In the genomic region with DNA sequence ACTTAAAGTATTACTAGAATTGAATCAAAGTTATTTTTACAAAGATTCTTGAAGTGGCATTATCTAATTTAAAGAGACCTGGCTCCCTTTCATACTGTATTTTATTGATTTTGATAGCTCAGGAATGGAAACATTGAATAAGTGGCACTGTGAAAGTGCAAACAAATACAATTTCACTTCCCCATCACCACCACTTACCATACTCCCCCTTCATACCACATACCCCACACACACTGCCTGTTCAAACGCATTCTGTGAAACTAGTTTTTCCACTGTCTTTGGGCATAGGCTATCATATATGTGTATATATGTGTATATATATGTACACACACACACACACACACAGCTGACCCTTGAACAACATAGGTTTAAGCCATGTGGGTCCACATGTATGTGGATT, we compare ENCODE assay signal across 1 cellular context.
TF ChIP-seq lines count a peak whose summit lies in the region.

No MANE protein-coding gene starts in this region.

TF ChIP-seq in GM12878, 131 proteins besides CTCF, POLR2A, EP300 and RAD21 (continued from another document and continues in another):
- TF ChIP-seq ZBTB40 (IDR thresholded peaks at IDR 0.05; ENCODE audit: borderline replicate concordance) (peak; percentile 27; the same call in 1 of the 2 replicates), PML (IDR thresholded peaks at IDR 0.05; ENCODE audit: low read length) (no peak), TARDBP (IDR thresholded peaks at IDR 0.05; ENCODE audit: borderline replicate concordance) (no peak), POU2F2 (IDR thresholded peaks at IDR 0.05; ENCODE audit: borderline replicate concordance, low read depth, low read length) (no peak), SUPT20H (IDR thresholded peaks at IDR 0.05; ENCODE audit: borderline replicate concordance, control insufficient read depth, low read depth, low read length) (no peak), ZSCAN29 (IDR thresholded peaks at IDR 0.05) (no peak; the same call in 1 of the 2 replicates), SREBF2 (IDR thresholded peaks at IDR 0.05; ENCODE audit: low read length) (no peak), EGR1 (IDR thresholded peaks at IDR 0.05; ENCODE audit: borderline replicate concordance in 1 of 2, low read depth in 2 of 2, low read length in 2 of 2) (no peak), ETV6 (conservative IDR thresholded peaks at IDR 0.05 in 1 of 2, IDR thresholded peaks at IDR 0.05 in 1 of 2; ENCODE audit: borderline replicate concordance in 1 of 2, low read depth in 1 of 2) (no peak), CEBPB (IDR thresholded peaks at IDR 0.05; ENCODE audit: borderline replicate concordance in 1 of 2, low read depth in 2 of 2, low read length in 2 of 2) (no peak), LARP7 (IDR thresholded peaks at IDR 0.05) (no peak), TBL1XR1 (IDR thresholded peaks at IDR 0.05; ENCODE audit: low read depth, low read length) (no peak), ZBED1 (IDR thresholded peaks at IDR 0.05; ENCODE audit: borderline replicate concordance) (no peak), ESRRA (IDR thresholded peaks at IDR 0.05; ENCODE audit: low read length) (no peak), TCF12 (IDR thresholded peaks at IDR 0.05; ENCODE audit: low read depth, low read length) (no peak), RELA (IDR thresholded peaks at IDR 0.05; ENCODE audit: borderline replicate concordance, partially characterized antibody) (no peak), PAX8 (IDR thresholded peaks at IDR 0.05) (no peak), HDAC2 (IDR thresholded peaks at IDR 0.05) (no peak), ATF7 (IDR thresholded peaks at IDR 0.05; ENCODE audit: low read depth) (peak; percentile 78), JUND (IDR thresholded peaks at IDR 0.05; ENCODE audit: low read depth, low read length) (no peak), USF2 (IDR thresholded peaks at IDR 0.05; ENCODE audit: borderline replicate concordance, low read depth, low read length) (no peak), MEF2A (IDR thresholded peaks at IDR 0.05; ENCODE audit: insufficient read depth, low read depth, low read length) (no peak), CHD1 (IDR thresholded peaks at IDR 0.05; ENCODE audit: low read depth, low read length) (no peak), BCL3 (IDR thresholded peaks at IDR 0.05; ENCODE audit: borderline replicate concordance, insufficient read depth, low read depth, low read length, poor library complexity, severe bottlenecking) (no peak), MYC (IDR thresholded peaks at IDR 0.05; ENCODE audit: insufficient read depth, insufficient read length, insufficient replicate concordance, low read length, severe bottlenecking) (no peak), FOXM1 (IDR thresholded peaks at IDR 0.05; ENCODE audit: low read depth, low read length) (no peak), BACH1 (IDR thresholded peaks at IDR 0.05; ENCODE audit: borderline replicate concordance) (peak; percentile 49; the same call in 1 of the 2 replicates), IRF3 (IDR thresholded peaks at IDR 0.05) (no peak), FOXK2 (IDR thresholded peaks at IDR 0.05) (no peak), IKZF1 (conservative IDR thresholded peaks at IDR 0.05) (peak; percentile 46; the same call in 1 of the 2 replicates), NR2C1 (IDR thresholded peaks at IDR 0.05) (no peak), NBN (IDR thresholded peaks at IDR 0.05) (peak; percentile 63; the same call in 1 of the 2 replicates), WRNIP1 (IDR thresholded peaks at IDR 0.05; ENCODE audit: borderline replicate concordance, low read depth, low read length) (no peak), CBX3 (IDR thresholded peaks at IDR 0.05; ENCODE audit: borderline replicate concordance, low read depth) (no peak), STAT3 (IDR thresholded peaks at IDR 0.05; ENCODE audit: low read depth, low read length) (no peak), EED (IDR thresholded peaks at IDR 0.05; ENCODE audit: low read depth) (no peak), BRCA1 (IDR thresholded peaks at IDR 0.05; ENCODE audit: low read depth, low read length) (no peak), SP1 (IDR thresholded peaks at IDR 0.05; ENCODE audit: low read depth, low read length) (no peak), RAD51 (IDR thresholded peaks at IDR 0.05) (no peak), ZNF217 (IDR thresholded peaks at IDR 0.05) (no peak)
- TF ChIP-seq, protein P1, sequence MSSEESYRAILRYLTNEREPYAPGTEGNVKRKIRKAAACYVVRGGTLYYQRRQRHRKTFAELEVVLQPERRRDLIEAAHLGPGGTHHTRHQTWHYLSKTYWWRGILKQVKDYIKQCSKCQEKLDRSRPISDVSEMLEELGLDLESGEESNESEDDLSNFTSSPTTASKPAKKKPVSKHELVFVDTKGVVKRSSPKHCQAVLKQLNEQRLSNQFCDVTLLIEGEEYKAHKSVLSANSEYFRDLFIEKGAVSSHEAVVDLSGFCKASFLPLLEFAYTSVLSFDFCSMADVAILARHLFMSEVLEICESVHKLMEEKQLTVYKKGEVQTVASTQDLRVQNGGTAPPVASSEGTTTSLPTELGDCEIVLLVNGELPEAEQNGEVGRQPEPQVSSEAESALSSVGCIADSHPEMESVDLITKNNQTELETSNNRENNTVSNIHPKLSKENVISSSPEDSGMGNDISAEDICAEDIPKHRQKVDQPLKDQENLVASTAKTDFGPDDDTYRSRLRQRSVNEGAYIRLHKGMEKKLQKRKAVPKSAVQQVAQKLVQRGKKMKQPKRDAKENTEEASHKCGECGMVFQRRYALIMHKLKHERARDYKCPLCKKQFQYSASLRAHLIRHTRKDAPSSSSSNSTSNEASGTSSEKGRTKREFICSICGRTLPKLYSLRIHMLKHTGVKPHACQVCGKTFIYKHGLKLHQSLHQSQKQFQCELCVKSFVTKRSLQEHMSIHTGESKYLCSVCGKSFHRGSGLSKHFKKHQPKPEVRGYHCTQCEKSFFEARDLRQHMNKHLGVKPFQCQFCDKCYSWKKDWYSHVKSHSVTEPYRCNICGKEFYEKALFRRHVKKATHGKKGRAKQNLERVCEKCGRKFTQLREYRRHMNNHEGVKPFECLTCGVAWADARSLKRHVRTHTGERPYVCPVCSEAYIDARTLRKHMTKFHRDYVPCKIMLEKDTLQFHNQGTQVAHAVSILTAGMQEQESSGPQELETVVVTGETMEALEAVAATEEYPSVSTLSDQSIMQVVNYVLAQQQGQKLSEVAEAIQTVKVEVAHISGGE (CRISPR knock-in tag; IDR thresholded peaks at IDR 0.05): no peak
- TF ChIP-seq, protein P2, sequence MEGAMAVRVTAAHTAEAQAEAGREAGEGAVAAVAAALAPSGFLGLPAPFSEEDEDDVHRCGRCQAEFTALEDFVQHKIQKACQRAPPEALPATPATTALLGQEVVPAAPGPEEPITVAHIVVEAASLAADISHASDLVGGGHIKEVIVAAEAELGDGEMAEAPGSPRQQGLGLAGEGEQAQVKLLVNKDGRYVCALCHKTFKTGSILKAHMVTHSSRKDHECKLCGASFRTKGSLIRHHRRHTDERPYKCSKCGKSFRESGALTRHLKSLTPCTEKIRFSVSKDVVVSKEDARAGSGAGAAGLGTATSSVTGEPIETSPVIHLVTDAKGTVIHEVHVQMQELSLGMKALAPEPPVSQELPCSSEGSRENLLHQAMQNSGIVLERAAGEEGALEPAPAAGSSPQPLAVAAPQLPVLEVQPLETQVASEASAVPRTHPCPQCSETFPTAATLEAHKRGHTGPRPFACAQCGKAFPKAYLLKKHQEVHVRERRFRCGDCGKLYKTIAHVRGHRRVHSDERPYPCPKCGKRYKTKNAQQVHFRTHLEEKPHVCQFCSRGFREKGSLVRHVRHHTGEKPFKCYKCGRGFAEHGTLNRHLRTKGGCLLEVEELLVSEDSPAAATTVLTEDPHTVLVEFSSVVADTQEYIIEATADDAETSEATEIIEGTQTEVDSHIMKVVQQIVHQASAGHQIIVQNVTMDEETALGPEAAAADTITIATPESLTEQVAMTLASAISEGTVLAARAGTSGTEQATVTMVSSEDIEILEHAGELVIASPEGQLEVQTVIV (IDR thresholded peaks at IDR 0.05; ENCODE audit: borderline replicate concordance, partially characterized antibody): no peak
- TF ChIP-seq, protein P3, sequence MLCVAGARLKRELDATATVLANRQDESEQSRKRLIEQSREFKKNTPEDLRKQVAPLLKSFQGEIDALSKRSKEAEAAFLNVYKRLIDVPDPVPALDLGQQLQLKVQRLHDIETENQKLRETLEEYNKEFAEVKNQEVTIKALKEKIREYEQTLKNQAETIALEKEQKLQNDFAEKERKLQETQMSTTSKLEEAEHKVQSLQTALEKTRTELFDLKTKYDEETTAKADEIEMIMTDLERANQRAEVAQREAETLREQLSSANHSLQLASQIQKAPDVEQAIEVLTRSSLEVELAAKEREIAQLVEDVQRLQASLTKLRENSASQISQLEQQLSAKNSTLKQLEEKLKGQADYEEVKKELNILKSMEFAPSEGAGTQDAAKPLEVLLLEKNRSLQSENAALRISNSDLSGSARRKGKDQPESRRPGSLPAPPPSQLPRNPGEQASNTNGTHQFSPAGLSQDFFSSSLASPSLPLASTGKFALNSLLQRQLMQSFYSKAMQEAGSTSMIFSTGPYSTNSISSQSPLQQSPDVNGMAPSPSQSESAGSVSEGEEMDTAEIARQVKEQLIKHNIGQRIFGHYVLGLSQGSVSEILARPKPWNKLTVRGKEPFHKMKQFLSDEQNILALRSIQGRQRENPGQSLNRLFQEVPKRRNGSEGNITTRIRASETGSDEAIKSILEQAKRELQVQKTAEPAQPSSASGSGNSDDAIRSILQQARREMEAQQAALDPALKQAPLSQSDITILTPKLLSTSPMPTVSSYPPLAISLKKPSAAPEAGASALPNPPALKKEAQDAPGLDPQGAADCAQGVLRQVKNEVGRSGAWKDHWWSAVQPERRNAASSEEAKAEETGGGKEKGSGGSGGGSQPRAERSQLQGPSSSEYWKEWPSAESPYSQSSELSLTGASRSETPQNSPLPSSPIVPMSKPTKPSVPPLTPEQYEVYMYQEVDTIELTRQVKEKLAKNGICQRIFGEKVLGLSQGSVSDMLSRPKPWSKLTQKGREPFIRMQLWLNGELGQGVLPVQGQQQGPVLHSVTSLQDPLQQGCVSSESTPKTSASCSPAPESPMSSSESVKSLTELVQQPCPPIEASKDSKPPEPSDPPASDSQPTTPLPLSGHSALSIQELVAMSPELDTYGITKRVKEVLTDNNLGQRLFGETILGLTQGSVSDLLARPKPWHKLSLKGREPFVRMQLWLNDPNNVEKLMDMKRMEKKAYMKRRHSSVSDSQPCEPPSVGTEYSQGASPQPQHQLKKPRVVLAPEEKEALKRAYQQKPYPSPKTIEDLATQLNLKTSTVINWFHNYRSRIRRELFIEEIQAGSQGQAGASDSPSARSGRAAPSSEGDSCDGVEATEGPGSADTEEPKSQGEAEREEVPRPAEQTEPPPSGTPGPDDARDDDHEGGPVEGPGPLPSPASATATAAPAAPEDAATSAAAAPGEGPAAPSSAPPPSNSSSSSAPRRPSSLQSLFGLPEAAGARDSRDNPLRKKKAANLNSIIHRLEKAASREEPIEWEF (IDR thresholded peaks at IDR 0.05; ENCODE audit: insufficient replicate concordance, low read depth, low read length): no peak
